12 cellular contexts compared by ENCODE assay signal in the genomic region with DNA sequence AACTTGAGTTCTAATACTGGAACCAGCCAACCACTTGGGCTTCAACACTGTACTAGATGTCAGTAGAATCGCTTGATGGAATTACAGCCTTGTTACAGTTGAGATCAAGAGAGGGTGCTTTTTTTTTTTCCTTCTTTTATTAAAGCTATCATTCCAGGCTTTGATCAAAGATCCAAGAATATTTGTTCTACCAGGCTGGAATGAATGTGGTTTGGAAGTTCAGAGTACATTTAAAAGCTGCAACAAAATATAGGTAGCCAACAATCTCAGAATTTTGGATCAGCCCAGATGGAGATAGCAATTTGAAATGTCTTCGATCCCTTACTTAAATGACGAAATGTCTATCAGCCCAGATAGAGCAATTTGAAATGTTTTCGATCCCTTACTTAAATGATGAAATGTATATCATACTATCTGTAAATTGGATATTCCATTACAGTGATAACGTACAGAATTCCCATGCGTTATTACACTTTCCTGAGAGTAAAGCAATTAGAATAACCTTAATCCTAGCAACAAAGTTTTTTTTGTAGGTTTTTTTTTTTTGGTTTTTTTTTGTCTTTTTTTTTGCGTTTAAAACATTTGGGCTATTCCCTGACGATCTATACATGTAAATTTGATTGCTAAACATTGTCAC. TPM values are rescaled to one million over a fixed set of nuclear protein-coding genes. Genes with fewer than 3 reads are reported as not detected.
A peak's percentile ranks its signal among the peaks of the same experiment; 100 is the strongest.
DNase-seq lines count a peak whose midpoint lies in the region; ATAC-seq, FAIRE-seq and TF ChIP-seq lines count a peak whose summit lies in the region.
"Had no signal": no experiment of that assay in that cellular context is flagged by ENCODE, and none has a peak within 500 bp of the region (broad histone marks: within the 10 kb centered on the region; RNA-seq: fewer than 3 reads in every experiment).

No MANE protein-coding gene starts in this region.

- TF ChIP-seq CTCF in MCF 10A (IDR thresholded peaks at IDR 0.05; ENCODE audit: unreplicated experiment) (no peak), breast epithelium (IDR thresholded peaks at IDR 0.05) (no peak), ovary (IDR thresholded peaks at IDR 0.05) (no peak)

- H3K27ac Mint-ChIP-seq in MCF 10A (ENCODE audit: low read depth, unreplicated experiment) = peak overlapping the region; percentile 75
- no peak overlapping the region for H3K27ac Mint-ChIP-seq in stimulated activated naive B cell treated with anti-CD40 and anti-IgM and Interleukin-4, amounts not matched to agents 10 μg/mL and 1 μg/mL and 100 μg/mL, for 72 hours

- H3K4me1 ChIP-seq in breast epithelium (no peaks in the 10 kb centered on the region), ovary (ENCODE audit: insufficient read depth) (peaks cover 13% of the 10 kb centered on the region)

- peaks cover 66% of the 10 kb centered on the region for H3K4me1 Mint-ChIP-seq in MCF 10A (ENCODE audit: insufficient read depth, unreplicated experiment)
- H3K4me1 Mint-ChIP-seq in stimulated activated naive B cell treated with anti-CD40 and anti-IgM and Interleukin-4, amounts not matched to agents 10 μg/mL and 1 μg/mL and 100 μg/mL, for 72 hours = peaks cover 33 to 53% of the 10 kb centered on the region in 2 donors

- H3K27me3 ChIP-seq in breast epithelium (no peaks in the 10 kb centered on the region), ovary (no peaks in the 10 kb centered on the region)

- intact Hi-C loops in MCF 10A (cut with micrococcal nuclease) = no loop called here
- intact Hi-C loops in breast epithelium (cut with DNase I; ENCODE audit: low total_unique reads) = no loop called here
- intact Hi-C loops in ovary (cut with DNase I) = no loop called here

- H3K4me3 ChIP-seq in breast epithelium (no peak overlapping the region), iPS-11a (ENCODE audit: low read depth, low read length) (peak overlapping the region; percentile 9), ovary (no peak overlapping the region)

- no TSS peak for BruUV-seq in MCF 10A (replicated peaks; lab: Mats Ljungman, UMichigan)

- H3K27ac ChIP-seq in breast epithelium (no peak overlapping the region), ovary (no peak overlapping the region)
- H3K27ac ChIP-seq: C4-2B had no signal

- no peak for ATAC-seq in stimulated activated naive B cell treated with anti-CD40 and anti-IgM and Interleukin-4, amounts not matched to agents 10 μg/mL and 1 μg/mL and 100 μg/mL, for 72 hours (replicated peaks)
- no peak for ATAC-seq in HG03108 (IDR thresholded peaks at IDR 0.05; ENCODE audit: unreplicated experiment)

- TF ChIP-seq POLR2A in breast epithelium (IDR thresholded peaks at IDR 0.05) = no peak
- no peak for TF ChIP-seq POLR2A in ovary (IDR thresholded peaks at IDR 0.05)

- peaks cover 82% of the 10 kb centered on the region for H3K36me3 Mint-ChIP-seq in MCF 10A (ENCODE audit: insufficient read depth, unreplicated experiment)
- peaks cover 36 to 50% of the 10 kb centered on the region in 2 donors for H3K36me3 Mint-ChIP-seq in stimulated activated naive B cell treated with anti-CD40 and anti-IgM and Interleukin-4, amounts not matched to agents 10 μg/mL and 1 μg/mL and 100 μg/mL, for 72 hours

- peak overlapping the region; percentile 54 for H3K4me3 Mint-ChIP-seq in MCF 10A (ENCODE audit: unreplicated experiment)
- H3K4me3 Mint-ChIP-seq in stimulated activated naive B cell treated with anti-CD40 and anti-IgM and Interleukin-4, amounts not matched to agents 10 μg/mL and 1 μg/mL and 100 μg/mL, for 72 hours = peak overlapping the region; percentile 25 to 60

- 94 to 96% (median 94%) methylated on average over 8 of the region's 8 CpGs for WGBS in ovary, 3 donors

- TF ChIP-seq EP300 in ovary (IDR thresholded peaks at IDR 0.05) = no peak

- no peaks in the 10 kb centered on the region for H3K36me3 ChIP-seq in breast epithelium
- no peaks in the 10 kb centered on the region for H3K36me3 ChIP-seq in ovary

- no peaks in the 10 kb centered on the region for H3K9me3 ChIP-seq in breast epithelium
- H3K9me3 ChIP-seq in ovary = no peaks in the 10 kb centered on the region

- peak; percentile 58 for FAIRE-seq in TTC549 (lab: Jason Lieb, UNC)
- FAIRE-seq: frontal cortex had no signal

- CTCF ChIA-PET in MCF 10A (lab: Yijun Ruan, JAX) = interaction anchor here (0.7 to 1.6 kb wide), 6 partner anchors 30 to 721 kb away, joined by 3 to 6 read pairs (median 4); no protein-coding TSS in a partner anchor

- H3K9me3 Mint-ChIP-seq in MCF 10A (ENCODE audit: unreplicated experiment) = peaks cover 5% of the 10 kb centered on the region
- no peaks in the 10 kb centered on the region for H3K9me3 Mint-ChIP-seq in stimulated activated naive B cell treated with anti-CD40 and anti-IgM and Interleukin-4, amounts not matched to agents 10 μg/mL and 1 μg/mL and 100 μg/mL, for 72 hours

- DNase-seq in MCF 10A (ENCODE audit: unreplicated experiment) (no peak), breast epithelium (ENCODE audit: low spot score in 2 of 2) (no peak), ovary (no peak), cortex of kidney (lab: John Stamatoyannopoulos, UW) (no peak)
- no peak for DNase-seq in stimulated activated naive B cell treated with anti-CD40 and anti-IgM and Interleukin-4, amounts not matched to agents 10 μg/mL and 1 μg/mL and 100 μg/mL, for 72 hours
- DNase-seq: NCI-H2081 treated with DMSO at 0.1 percent for 48 hours, Right ventricle myocardium superior had no signal

- POLR2A ChIA-PET in MCF 10A (lab: Yijun Ruan, JAX) = interaction anchor here (1.5 to 4.8 kb wide), 4 partner anchors 9 to 30 kb away, joined by 3 to 53 read pairs (median 10); no protein-coding TSS in a partner anchor

- H3K27me3 Mint-ChIP-seq in MCF 10A (ENCODE audit: insufficient read depth, unreplicated experiment) = no peaks in the 10 kb centered on the region
- no peaks in the 10 kb centered on the region for H3K27me3 Mint-ChIP-seq in stimulated activated naive B cell treated with anti-CD40 and anti-IgM and Interleukin-4, amounts not matched to agents 10 μg/mL and 1 μg/mL and 100 μg/mL, for 72 hours

RNA-seq across cellular contexts. Expression of a gene that starts 3.6 kb away (rescaled TPM):
- total RNA-seq in MCF 10A (2022) = 22.3 and 24.8 TPM in 2 replicates
- 10 to 100 TPM; 11.0 to 25.6 (median 16.1) TPM for total RNA-seq in breast epithelium
- 10 to 100 TPM in 4 of 7 donors, 1 to 10 TPM in 3; 8.3 to 12.4 (median 10.7) TPM for total RNA-seq in ovary
- polyA plus RNA-seq in ovary = 10 to 100 TPM in 1 of 2 donors, 1 to 10 TPM in 1; 3.7 to 11.2 TPM
